ENCODE assay signal across 8 cellular contexts in the genomic region with DNA sequence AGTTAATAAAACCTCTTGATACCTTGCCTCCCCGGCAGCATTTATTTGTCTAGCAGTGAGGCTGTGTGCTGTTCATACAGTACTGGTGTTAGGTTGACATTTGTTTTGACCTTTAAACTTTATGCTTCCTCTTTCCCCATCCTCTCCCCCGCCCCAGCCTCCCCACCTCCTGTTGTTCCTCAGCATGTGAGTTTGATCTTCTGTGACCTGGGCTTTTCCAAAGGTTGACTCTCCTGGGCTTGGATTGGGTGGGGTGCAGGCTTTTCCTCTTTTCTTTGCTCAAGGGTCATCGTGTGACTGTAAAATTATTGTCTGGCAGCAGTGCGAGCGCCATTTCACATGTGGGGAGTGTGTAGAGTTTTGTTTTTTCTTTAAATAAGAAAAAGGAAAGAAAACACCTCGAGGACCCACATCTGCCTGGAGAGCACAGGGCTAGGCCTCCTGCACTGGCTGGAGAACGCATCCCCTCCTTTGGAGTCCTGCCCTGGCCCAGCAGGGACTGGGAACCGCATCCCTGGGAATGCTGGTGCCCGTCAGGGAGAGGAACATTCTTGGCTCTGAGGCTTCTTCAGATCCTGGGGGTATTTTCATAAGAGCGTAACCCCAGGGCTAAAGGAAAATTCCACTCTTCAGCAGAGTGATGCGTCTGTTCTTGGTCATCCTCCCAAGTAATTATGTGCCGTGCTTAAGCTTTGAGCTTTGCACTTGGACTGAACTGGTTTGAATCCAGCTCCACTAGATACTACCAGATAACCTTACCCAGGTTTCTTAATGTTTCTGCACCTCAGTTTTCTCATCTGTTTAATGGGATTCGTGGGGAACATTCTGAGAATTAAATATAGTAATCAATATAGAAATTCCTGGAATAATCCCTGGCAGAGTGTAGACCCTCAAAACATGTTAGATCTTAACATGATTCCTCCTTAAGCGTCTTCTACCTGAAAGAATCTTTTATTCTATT.
A peak's percentile ranks its signal among the peaks of the same experiment; 100 is the strongest.
DNase-seq lines count a peak whose midpoint lies in the region; ATAC-seq and TF ChIP-seq lines count a peak whose summit lies in the region.

No MANE protein-coding gene starts in this region.

- H3K36me3 ChIP-seq in DOHH2 (ENCODE audit: control insufficient read depth, low read length) (no peaks in the 10 kb centered on the region), right atrium auricular region (no peaks in the 10 kb centered on the region), gastrocnemius medialis (no peaks in the 10 kb centered on the region), GM23248 (ENCODE audit: low read depth) (no peaks in the 10 kb centered on the region), ovary (no peaks in the 10 kb centered on the region)

- H3K27ac ChIP-seq in DOHH2 (ENCODE audit: low read depth, low read length) (no peak overlapping the region), right atrium auricular region (peak overlapping the region; percentile 19 to 38), gastrocnemius medialis (peak overlapping the region in 3 of 4 donors; percentile 49 to 59 (median 55)), GM23248 (no peak overlapping the region), ovary (no peak overlapping the region)

- TF ChIP-seq CTCF in DOHH2 (IDR thresholded peaks at IDR 0.05; ENCODE audit: low read depth, low read length, poor library complexity, severe bottlenecking) (no peak), right atrium auricular region (IDR thresholded peaks at IDR 0.05) (no peak), gastrocnemius medialis (IDR thresholded peaks at IDR 0.05 in 4 of 5, conservative IDR thresholded peaks at IDR 0.05 in 1 of 5) (no peak), ovary (IDR thresholded peaks at IDR 0.05) (no peak)

- no peak overlapping the region for H3K9ac ChIP-seq in GM23248

- H3K9me3 ChIP-seq in DOHH2 (ENCODE audit: control insufficient read depth, insufficient read depth, low read length) (no peaks in the 10 kb centered on the region), right atrium auricular region (no peaks in the 10 kb centered on the region), gastrocnemius medialis (no peaks in the 10 kb centered on the region), GM23248 (ENCODE audit: low read depth) (no peaks in the 10 kb centered on the region), ovary (no peaks in the 10 kb centered on the region)

- peaks cover 24% of the 10 kb centered on the region for H3K79me2 ChIP-seq in DOHH2 (ENCODE audit: control insufficient read depth, low read length)
- H3K79me2 ChIP-seq in GM23248 (ENCODE audit: insufficient read depth): no peaks in the 10 kb centered on the region

- H3K9me2 ChIP-seq in DOHH2 (replicated peaks; ENCODE audit: control insufficient read depth, low read length): no peaks in the 10 kb centered on the region
- H3K9me2 ChIP-seq in GM23248 (ENCODE audit: insufficient read depth): no peaks in the 10 kb centered on the region

- no peak for TF ChIP-seq EP300 in ovary (IDR thresholded peaks at IDR 0.05)

- intact Hi-C loops in gastrocnemius medialis (cut with DNase I; ENCODE audit: low total_unique reads): no loop called here
- intact Hi-C loops in ovary (cut with DNase I): no loop called here

- H3K4me3 ChIP-seq in DOHH2 (ENCODE audit: low read length): no peak overlapping the region
- H3K4me3 ChIP-seq in right atrium auricular region: no peak overlapping the region
- no peak overlapping the region for H3K4me3 ChIP-seq in gastrocnemius medialis
- no peak overlapping the region for H3K4me3 ChIP-seq in GM23248
- no peak overlapping the region for H3K4me3 ChIP-seq in ovary

- no peaks in the 10 kb centered on the region for H4K20me1 ChIP-seq in DOHH2 (ENCODE audit: control insufficient read depth, insufficient read depth, low read depth, low read length)
- no peaks in the 10 kb centered on the region for H4K20me1 ChIP-seq in GM23248 (ENCODE audit: insufficient read depth)

- 0 out of 2 replicates have a peak overlapping the region, but pooled peaks have one; percentile 22 for H3K4me2 ChIP-seq in DOHH2 (ENCODE audit: low read length)
- no peak overlapping the region for H3K4me2 ChIP-seq in GM23248 (ENCODE audit: unreplicated experiment)

- TF ChIP-seq POLR2A in gastrocnemius medialis (IDR thresholded peaks at IDR 0.05) (no peak), ovary (IDR thresholded peaks at IDR 0.05) (no peak)

- WGBS in GM23248 (ENCODE audit: low coverage in 1 of 2, low lambda C conversion rate in 2 of 2, missing lambda C conversion rate in 2 of 2), 2 experiments: 88 to 89% methylated on average over 14 of the region's 14 CpGs
- 67 to 85% (median 77%) methylated on average over 14 of the region's 14 CpGs for WGBS in ovary, 3 donors

- peaks cover 38% of the 10 kb centered on the region for H3K4me1 ChIP-seq in DOHH2 (ENCODE audit: control insufficient read depth, low read length)
- H3K4me1 ChIP-seq in right atrium auricular region: peaks cover 0 to 17% of the 10 kb centered on the region in 2 donors
- peaks cover 38 to 59% of the 10 kb centered on the region in 2 donors for H3K4me1 ChIP-seq in gastrocnemius medialis
- H3K4me1 ChIP-seq in GM23248 (ENCODE audit: insufficient read depth): no peaks in the 10 kb centered on the region
- peaks cover 16% of the 10 kb centered on the region for H3K4me1 ChIP-seq in ovary (ENCODE audit: insufficient read depth)

- in situ Hi-C loops in gastrocnemius medialis (cut with MboI; ENCODE audit: low sequenced_read_pairs in 4 of 4): no loop called here
- in situ Hi-C loops in GM23248 (cut with MboI): no loop called here

- ATAC-seq in gastrocnemius medialis (peak; percentile 20 to 22), HG03342 (IDR thresholded peaks at IDR 0.05; ENCODE audit: unreplicated experiment) (no peak)

- H3F3A ChIP-seq in DOHH2 (ENCODE audit: control insufficient read depth, insufficient read depth) (no peaks in the 10 kb centered on the region), GM23248 (ENCODE audit: insufficient read depth) (no peaks in the 10 kb centered on the region; the same call in 1 of the 2 replicates)

- H2AFZ ChIP-seq in GM23248: no peak overlapping the region

- DNase-seq in T1000 (lab: John Stamatoyannopoulos, UW) (peak; percentile 9), right atrium auricular region (ENCODE audit: low spot score) (no peak), gastrocnemius medialis (no peak), NCI-H1092 treated with DMSO at 0.1 percent for 48 hours (lab: John Stamatoyannopoulos, UW) (no peak), GM23248 (no peak), ovary (no peak)

- H3K27me3 ChIP-seq in DOHH2 (ENCODE audit: control insufficient read depth, low read length) (no peaks in the 10 kb centered on the region), right atrium auricular region (no peaks in the 10 kb centered on the region), gastrocnemius medialis (no peaks in the 10 kb centered on the region), GM23248 (replicated peaks; ENCODE audit: insufficient read depth) (no peaks in the 10 kb centered on the region), ovary (no peaks in the 10 kb centered on the region)

Comparison
In these comparisons a context has a peak if more than half of its experiments do, and no peak if none do; other contexts are left out.
1. H3K27ac ChIP-seq: peak in right atrium auricular region (2 of 2) and gastrocnemius medialis (3 of 4); none in DOHH2 (single experiment), GM23248 (single experiment) and ovary (0 of 2).